ENCODE assay signal across 14 cellular contexts in genomic region chr14:72607386-72608125, GRCh38.
A peak's percentile ranks its signal among the peaks of the same experiment; 100 is the strongest.
DNase-seq lines count a peak whose midpoint lies in the region; ATAC-seq, FAIRE-seq and TF ChIP-seq lines count a peak whose summit lies in the region.
"Had no signal": no experiment of that assay in that cellular context is flagged by ENCODE, and none has a peak within 500 bp of the region (broad histone marks: within the 10 kb centered on the region; RNA-seq: fewer than 3 reads in every experiment).

No MANE protein-coding gene starts in this region.

- no peak for TF ChIP-seq POLR2A in vagina (IDR thresholded peaks at IDR 0.05)

- no peak overlapping the region for H3K4me3 ChIP-seq in astrocyte (ENCODE audit: insufficient read depth, low read depth, low read length)
- H3K4me3 ChIP-seq in keratinocyte (ENCODE audit: control insufficient read depth in 2 of 3, extremely low read depth in 1 of 3, insufficient read depth in 2 of 3, low read depth in 1 of 3, low read length in 3 of 3), result no peak overlapping the region
- H3K4me3 ChIP-seq in vagina, result no peak overlapping the region
- H3K4me3 ChIP-seq: SK-N-MC had no signal

- dilution Hi-C loops in keratinocyte (cut with MboI; ENCODE audit: extremely low pct_ligation_motif_present, low sequenced_read_pairs), result no loop called here

- H3K4me2 ChIP-seq in astrocyte (ENCODE audit: low read length) (peak overlapping the region; percentile 82), keratinocyte (ENCODE audit: control insufficient read depth, extremely low read depth, insufficient read depth, low read depth, low read length) (peak overlapping the region; percentile 52)

- H3K79me2 ChIP-seq in astrocyte (ENCODE audit: insufficient read depth, low read length) (no peaks in the 10 kb centered on the region), keratinocyte (ENCODE audit: control insufficient read depth, insufficient read depth, low read length) (no peaks in the 10 kb centered on the region)

- peak overlapping the region; percentile 98 for H3K27ac ChIP-seq in astrocyte (ENCODE audit: low read depth, low read length)
- H3K27ac ChIP-seq in keratinocyte (ENCODE audit: control insufficient read depth, insufficient read depth, low read length), result no peak overlapping the region
- H3K27ac ChIP-seq in vagina, result no peak overlapping the region
- H3K27ac ChIP-seq: SK-N-MC had no signal

- H3K36me3 ChIP-seq in astrocyte (ENCODE audit: insufficient read depth, low read length) (no peaks in the 10 kb centered on the region), keratinocyte (ENCODE audit: control insufficient read depth in 2 of 2, extremely low read depth in 1 of 2, insufficient read depth in 2 of 2, low read length in 2 of 2) (no peaks in the 10 kb centered on the region), vagina (no peaks in the 10 kb centered on the region)

- H3K9me3 ChIP-seq in astrocyte (ENCODE audit: insufficient read depth, low read depth, low read length) (no peaks in the 10 kb centered on the region), keratinocyte (ENCODE audit: control insufficient read depth, low read depth, low read length) (no peaks in the 10 kb centered on the region), vagina (no peaks in the 10 kb centered on the region)

- intact Hi-C loops in natural killer cell (cut with micrococcal nuclease), result no loop called here
- intact Hi-C loops in vagina (cut with DNase I), result no loop called here

- FAIRE-seq in astrocyte (lab: Jason Lieb, UNC), result no peak
- FAIRE-seq in keratinocyte (lab: Jason Lieb, UNC), result no peak
- FAIRE-seq: G401.6 had no signal

- TF ChIP-seq CTCF in natural killer cell (IDR thresholded peaks at IDR 0.05), result no peak
- TF ChIP-seq CTCF in astrocyte (IDR thresholded peaks at IDR 0.05; ENCODE audit: insufficient read depth, low read depth, low read length), result no peak
- no peak for TF ChIP-seq CTCF in keratinocyte (optimal IDR thresholded peaks at IDR 0.05 in 1 of 3, IDR thresholded peaks at IDR 0.05 in 1 of 3, conservative IDR thresholded peaks at IDR 0.05 in 1 of 3; ENCODE audit: extremely low read depth in 1 of 3, insufficient read depth in 2 of 3, low read length in 3 of 3)
- TF ChIP-seq CTCF in vagina (IDR thresholded peaks at IDR 0.05), result no peak

- H3K4me1 ChIP-seq in astrocyte (ENCODE audit: insufficient read depth, low read length) (peaks cover 50% of the 10 kb centered on the region), keratinocyte (ENCODE audit: control insufficient read depth, extremely low read depth, insufficient read depth, low read length) (peaks cover 19% of the 10 kb centered on the region), vagina (no peaks in the 10 kb centered on the region)

- H3K27me3 Mint-ChIP-seq in natural killer cell (ENCODE audit: low read depth in 2 of 2) (peaks cover 75 to 98% of the 10 kb centered on the region in 2 donors), astrocyte (ENCODE audit: low read depth, unreplicated experiment) (no peaks in the 10 kb centered on the region)
- H3K27me3 Mint-ChIP-seq in natural killer cell treated with Interleukin-12 subunit alpha and Interleukin-12 subunit beta and Interleukin-15 and Interleukin-18, amount 100 ng/mL, for 72 hours, result peaks cover 56 to 67% of the 10 kb centered on the region in 2 donors

- H3K9me1 ChIP-seq in keratinocyte (ENCODE audit: control insufficient read depth, extremely low read depth, insufficient read depth, low read length), result no peaks in the 10 kb centered on the region

- H3K4me1 Mint-ChIP-seq in natural killer cell, result peaks cover 0 to 14% of the 10 kb centered on the region in 2 donors
- peaks cover 4 to 7% of the 10 kb centered on the region in 2 donors for H3K4me1 Mint-ChIP-seq in natural killer cell treated with Interleukin-12 subunit alpha and Interleukin-12 subunit beta and Interleukin-15 and Interleukin-18, amount 100 ng/mL, for 72 hours (ENCODE audit: low read depth in 2 of 2)
- peaks cover 37% of the 10 kb centered on the region for H3K4me1 Mint-ChIP-seq in astrocyte (ENCODE audit: low read depth, unreplicated experiment)

- ATAC-seq in natural killer cell (no peak), GM21825 (IDR thresholded peaks at IDR 0.05; ENCODE audit: unreplicated experiment) (no peak)
- ATAC-seq in natural killer cell treated with Interleukin-12 subunit alpha and Interleukin-12 subunit beta and Interleukin-15 and Interleukin-18, amount 100 ng/mL, for 72 hours, result no peak

- peak overlapping the region; percentile 79 for H3K9ac ChIP-seq in astrocyte (ENCODE audit: low read length)
- H3K9ac ChIP-seq in keratinocyte (ENCODE audit: control insufficient read depth, extremely low read depth, insufficient read depth, low read length), result no peak overlapping the region

- H3K4me3 Mint-ChIP-seq in natural killer cell, result no peak overlapping the region
- no peak overlapping the region for H3K4me3 Mint-ChIP-seq in natural killer cell treated with Interleukin-12 subunit alpha and Interleukin-12 subunit beta and Interleukin-15 and Interleukin-18, amount 100 ng/mL, for 72 hours
- no peak overlapping the region for H3K4me3 Mint-ChIP-seq in astrocyte (ENCODE audit: unreplicated experiment)
- H3K4me3 Mint-ChIP-seq: memory B cell, WTC11 had no signal

- H3K27ac Mint-ChIP-seq in natural killer cell (no peak overlapping the region), astrocyte (ENCODE audit: unreplicated experiment) (peak overlapping the region; percentile 90)
- H3K27ac Mint-ChIP-seq in natural killer cell treated with Interleukin-12 subunit alpha and Interleukin-12 subunit beta and Interleukin-15 and Interleukin-18, amount 100 ng/mL, for 72 hours, result no peak overlapping the region
- H3K27ac Mint-ChIP-seq: memory B cell, WTC11 had no signal

- H3K27me3 ChIP-seq in astrocyte (ENCODE audit: insufficient read depth, low read length) (no peaks in the 10 kb centered on the region), keratinocyte (ENCODE audit: control insufficient read depth, extremely low read depth, insufficient read depth, low read length) (no peaks in the 10 kb centered on the region), vagina (no peaks in the 10 kb centered on the region)

- no peaks in the 10 kb centered on the region for H4K20me1 ChIP-seq in astrocyte (ENCODE audit: insufficient read depth, low read length)
- H4K20me1 ChIP-seq in keratinocyte (ENCODE audit: control insufficient read depth, extremely low read depth, insufficient read depth, low read length), result no peaks in the 10 kb centered on the region

- DNase-seq in natural killer cell (peak; percentile 7), astrocyte (ENCODE audit: low read depth) (peak; percentile 55), keratinocyte (ENCODE audit: low read depth, low spot score) (no peak), vagina (ENCODE audit: extremely low spot score in 2 of 2) (peak; percentile 60 to 77), SIG-M5 (lab: John Stamatoyannopoulos, UW) (no peak), hypothalamus (lab: John Stamatoyannopoulos, UW) (no peak)
- no peak for DNase-seq in natural killer cell treated with Interleukin-12 subunit alpha and Interleukin-12 subunit beta and Interleukin-15 and Interleukin-18, amount 100 ng/mL, for 72 hours (ENCODE audit: low spot score)
- DNase-seq: NCI-H146; stimulated activated CD4-positive, alpha-beta T cell treated with anti-CD3 and anti-CD28 coated beads, Interleukin-1b, Interleukin-23, amount 100 ng/mL, for 48 hours had no signal

- H2AFZ ChIP-seq in astrocyte (ENCODE audit: low read depth, low read length), result no peak overlapping the region
- no peak overlapping the region for H2AFZ ChIP-seq in keratinocyte (ENCODE audit: control insufficient read depth, low read length)

- H3K36me3 Mint-ChIP-seq in natural killer cell, result no peaks in the 10 kb centered on the region
- H3K36me3 Mint-ChIP-seq in natural killer cell treated with Interleukin-12 subunit alpha and Interleukin-12 subunit beta and Interleukin-15 and Interleukin-18, amount 100 ng/mL, for 72 hours, result no peaks in the 10 kb centered on the region
- no peaks in the 10 kb centered on the region for H3K36me3 Mint-ChIP-seq in astrocyte (ENCODE audit: low read depth, unreplicated experiment)
- H3K36me3 Mint-ChIP-seq: memory B cell, WTC11 had no signal

- H3K9me3 Mint-ChIP-seq in natural killer cell (no peaks in the 10 kb centered on the region), astrocyte (ENCODE audit: unreplicated experiment) (peaks cover 1% of the 10 kb centered on the region)
- H3K9me3 Mint-ChIP-seq in natural killer cell treated with Interleukin-12 subunit alpha and Interleukin-12 subunit beta and Interleukin-15 and Interleukin-18, amount 100 ng/mL, for 72 hours, result no peaks in the 10 kb centered on the region
- H3K9me3 Mint-ChIP-seq: memory B cell had no signal

Comparison
In these comparisons a context has a peak if more than half of its experiments do, and no peak if none do; other contexts are left out.
1. DNase-seq: peak in natural killer cell (single experiment), astrocyte (single experiment) and vagina (2 of 2); none in natural killer cell treated with Interleukin-12 subunit alpha and Interleukin-12 subunit beta and Interleukin-15 and Interleukin-18, amount 100 ng/mL, for 72 hours (single experiment), keratinocyte (single experiment), SIG-M5 (single experiment) and hypothalamus (0 of 51).